Comparison of ENCODE assay signal across 9 cellular contexts in genomic region chr5:55634204-55634785, GRCh38.
DNase-seq lines count a peak whose midpoint lies in the region; ATAC-seq, FAIRE-seq and TF ChIP-seq lines count a peak whose summit lies in the region.
"Had no signal": no experiment of that assay in that cellular context is flagged by ENCODE, and none has a peak within 500 bp of the region (broad histone marks: within the 10 kb centered on the region; RNA-seq: fewer than 3 reads in every experiment).

No MANE protein-coding gene starts in this region.

- H3K9me3 Mint-ChIP-seq in activated CD4-positive, alpha-beta T cell treated with anti-CD3 and anti-CD28 coated beads, Interleukin-2, amount 10 ng/mL, durations not matched to agents 24 days and 14 days, result no peaks in the 10 kb centered on the region

- no peak for TF ChIP-seq POLR2A in suprapubic skin (IDR thresholded peaks at IDR 0.05)

- peaks cover 17% of the 10 kb centered on the region for H3K36me3 Mint-ChIP-seq in activated CD4-positive, alpha-beta T cell treated with anti-CD3 and anti-CD28 coated beads, Interleukin-2, amount 10 ng/mL, durations not matched to agents 24 days and 14 days (ENCODE audit: low read depth)

- peaks cover 63% of the 10 kb centered on the region for H3K4me1 ChIP-seq in adipocyte (ENCODE audit: control insufficient read depth, insufficient read depth, low read length)
- peaks cover 0 to 2% of the 10 kb centered on the region in 2 donors for H3K4me1 ChIP-seq in kidney (ENCODE audit: control insufficient read depth in 1 of 2, insufficient read depth in 1 of 2, low read depth in 1 of 2, low read length in 2 of 2)
- H3K4me1 ChIP-seq in suprapubic skin, result peaks cover 37% of the 10 kb centered on the region

- no peaks in the 10 kb centered on the region for H3K27me3 ChIP-seq in adipocyte (replicated peaks; ENCODE audit: control insufficient read depth, insufficient read depth, low read length)
- H3K27me3 ChIP-seq in suprapubic skin, result no peaks in the 10 kb centered on the region
- H3K27me3 ChIP-seq: SJSA1 had no signal

- H3K4me1 Mint-ChIP-seq in activated CD4-positive, alpha-beta T cell treated with anti-CD3 and anti-CD28 coated beads, Interleukin-2, amount 10 ng/mL, durations not matched to agents 24 days and 14 days, result peaks cover 12% of the 10 kb centered on the region

- no peaks in the 10 kb centered on the region for H3K36me3 ChIP-seq in adipocyte (ENCODE audit: control insufficient read depth, insufficient read depth, low read length, severe bottlenecking)
- peaks cover 2 to 4% of the 10 kb centered on the region in 2 donors for H3K36me3 ChIP-seq in kidney (ENCODE audit: control insufficient read depth in 1 of 2, insufficient read depth in 2 of 2, low read length in 2 of 2)
- no peaks in the 10 kb centered on the region for H3K36me3 ChIP-seq in suprapubic skin

- H3K4me3 Mint-ChIP-seq in activated CD4-positive, alpha-beta T cell treated with anti-CD3 and anti-CD28 coated beads, Interleukin-2, amount 10 ng/mL, durations not matched to agents 24 days and 14 days, result peak overlapping the region; percentile 71

- H3K9ac ChIP-seq in adipocyte (ENCODE audit: low read length), result peak overlapping the region; percentile 84
- H3K9ac ChIP-seq in kidney (ENCODE audit: low read length in 2 of 2), result no peak overlapping the region

- WGBS in suprapubic skin, result 52% methylated on average over 1 of the region's 1 CpG

- intact Hi-C loops in activated CD4-positive, alpha-beta T cell treated with anti-CD3 and anti-CD28 coated beads, Interleukin-2, amount 10 ng/mL, durations not matched to agents 24 days and 14 days (cut with micrococcal nuclease), result no loop called here
- intact Hi-C loops in kidney (cut with DNase I), result no loop called here

- TF ChIP-seq EP300 in suprapubic skin (IDR thresholded peaks at IDR 0.05), result no peak

- H3K27ac Mint-ChIP-seq in activated CD4-positive, alpha-beta T cell treated with anti-CD3 and anti-CD28 coated beads, Interleukin-2, amount 10 ng/mL, durations not matched to agents 24 days and 14 days, result peak overlapping the region; percentile 59

- TF ChIP-seq CTCF in kidney (IDR thresholded peaks at IDR 0.05; ENCODE audit: borderline replicate concordance, extremely low read depth, insufficient read depth) (no peak), suprapubic skin (IDR thresholded peaks at IDR 0.05) (no peak)

- ATAC-seq in GM21825 (IDR thresholded peaks at IDR 0.05; ENCODE audit: unreplicated experiment) (no peak), HG03520 (IDR thresholded peaks at IDR 0.05; ENCODE audit: unreplicated experiment) (no peak)

- no peaks in the 10 kb centered on the region for H3K27me3 Mint-ChIP-seq in activated CD4-positive, alpha-beta T cell treated with anti-CD3 and anti-CD28 coated beads, Interleukin-2, amount 10 ng/mL, durations not matched to agents 24 days and 14 days

- H3K9me3 ChIP-seq in adipocyte (ENCODE audit: control insufficient read depth, low read length), result no peaks in the 10 kb centered on the region
- no peaks in the 10 kb centered on the region for H3K9me3 ChIP-seq in kidney (ENCODE audit: control insufficient read depth in 1 of 2, low read length in 2 of 2)
- no peaks in the 10 kb centered on the region for H3K9me3 ChIP-seq in suprapubic skin
- H3K9me3 ChIP-seq: SJSA1 had no signal

- peak overlapping the region; percentile 56 for H3K4me3 ChIP-seq in adipocyte (ENCODE audit: low read length)
- H3K4me3 ChIP-seq in kidney (ENCODE audit: low read length in 2 of 2), result no peak overlapping the region
- H3K4me3 ChIP-seq in suprapubic skin, result no peak overlapping the region
- H3K4me3 ChIP-seq: SJSA1 had no signal

- FAIRE-seq in kidney (lab: Jason Lieb, UNC), result no peak

- DNase-seq in activated CD4-positive, alpha-beta T cell treated with anti-CD3 and anti-CD28 coated beads, Interleukin-2, amount 10 ng/mL, durations not matched to agents 24 days and 14 days, result no peak
- no peak for DNase-seq in activated CD4-positive, alpha-beta T cell treated with anti-CD3 and anti-CD28 coated beads, Interleukin-2, amount 50 U/mL, for 4 hours
- DNase-seq in adipocyte (ENCODE audit: low read depth) (peak; percentile 76), kidney (no peak), suprapubic skin (ENCODE audit: low spot score in 2 of 2) (no peak), foreskin melanocyte (no peak)

- H3K27ac ChIP-seq in kidney (ENCODE audit: low read depth in 2 of 2, low read length in 2 of 2) (peak overlapping the region; percentile 42 to 69), suprapubic skin (peak overlapping the region; percentile 36)
- H3K27ac ChIP-seq: SJSA1 had no signal
